In genomic region chr22:21012446-21013407, GRCh38 we compare ENCODE assay signal across 17 cellular contexts. TPM values are rescaled to one million over a fixed set of nuclear protein-coding genes. Genes with fewer than 3 reads are reported as not detected.
DNase-seq lines count a peak whose midpoint lies in the region; ATAC-seq and TF ChIP-seq lines count a peak whose summit lies in the region.
"Had no signal": no experiment of that assay in that cellular context is flagged by ENCODE, and none has a peak within 500 bp of the region (broad histone marks: within the 10 kb centered on the region; RNA-seq: fewer than 3 reads in every experiment).

No MANE protein-coding gene starts in this region.

- intact Hi-C loops in OCI-LY7 (cut with micrococcal nuclease; ENCODE audit: unreplicated experiment) = no loop called here

- H3K9ac ChIP-seq in endocrine pancreas (ENCODE audit: control insufficient read depth, insufficient read depth, low read length) = peak overlapping the region; percentile 7

- peaks cover 27% of the 10 kb centered on the region for H3K4me1 Mint-ChIP-seq in activated T-cell treated with anti-CD3 and anti-CD28 coated beads, Interleukin-2, amount 50 U/mL, for 4 hours (ENCODE audit: low read depth)
- peaks cover 14% of the 10 kb centered on the region for H3K4me1 Mint-ChIP-seq in progenitor cell of endocrine pancreas (ENCODE audit: low read depth)
- peaks cover 33% of the 10 kb centered on the region for H3K4me1 Mint-ChIP-seq in osteocyte (ENCODE audit: unreplicated experiment)

- no peaks in the 10 kb centered on the region for H3K9me2 ChIP-seq in OCI-LY7 (ENCODE audit: insufficient read depth, low read length)

- H2AFZ ChIP-seq in OCI-LY7 (ENCODE audit: low read length) = no peak overlapping the region

- peak overlapping the region; percentile 77; the same call in 1 of the 2 replicates for H3K4me2 ChIP-seq in OCI-LY7 (ENCODE audit: low read length)

- no peaks in the 10 kb centered on the region for H3K9me3 ChIP-seq in OCI-LY7 (ENCODE audit: low read length)
- H3K9me3 ChIP-seq in endocrine pancreas (ENCODE audit: control insufficient read depth, low read length) = no peaks in the 10 kb centered on the region

- H3K4me1 ChIP-seq in OCI-LY7 (ENCODE audit: insufficient read depth, low read length, poor library complexity, severe bottlenecking) (peaks cover 15% of the 10 kb centered on the region), endocrine pancreas (ENCODE audit: control insufficient read depth, insufficient read depth, low read length) (no peaks in the 10 kb centered on the region)

- no peaks in the 10 kb centered on the region for H3K79me2 ChIP-seq in OCI-LY7 (ENCODE audit: insufficient read depth, low read depth, low read length)

- no peak overlapping the region for H3K27ac ChIP-seq in OCI-LY7 (ENCODE audit: low read depth, low read length, poor library complexity, severe bottlenecking)

- no TSS peak for BruUV-seq in OCI-LY7 (replicated peaks; lab: Mats Ljungman, UMichigan)

- TF ChIP-seq CTCF in OCI-LY7 (conservative IDR thresholded peaks at IDR 0.05; ENCODE audit: low read length) = no peak
- TF ChIP-seq CTCF in progenitor cell of endocrine pancreas (IDR thresholded peaks at IDR 0.05; ENCODE audit: unreplicated experiment) = no peak
- no peak for TF ChIP-seq CTCF in osteocyte (IDR thresholded peaks at IDR 0.05)

- CTCF ChIA-PET in OCI-LY7 (lab: Charles Lee; ENCODE audit: unreplicated experiment) = interaction anchor here (1.5 kb wide), 1 partner anchor 9 kb away, joined by 6 read pairs; no protein-coding TSS in a partner anchor

- H3K4me3 Mint-ChIP-seq in activated T-cell treated with anti-CD3 and anti-CD28 coated beads, Interleukin-2, amount 50 U/mL, for 4 hours = peak overlapping the region; percentile 68
- H3K4me3 Mint-ChIP-seq in progenitor cell of endocrine pancreas (ENCODE audit: low read depth) (peak overlapping the region; percentile 72), osteocyte (ENCODE audit: unreplicated experiment) (no peak overlapping the region)

- no peaks in the 10 kb centered on the region for H4K20me1 ChIP-seq in OCI-LY7 (ENCODE audit: insufficient read depth, low read length)

- no peak for ATAC-seq in activated T-cell treated with anti-CD3 and anti-CD28 coated beads, Interleukin-2, amount 50 U/mL, for 4 hours
- no peak for ATAC-seq in HG03378 (IDR thresholded peaks at IDR 0.05; ENCODE audit: unreplicated experiment)

- H3K4me3 ChIP-seq in OCI-LY7 (ENCODE audit: low read depth, low read length, poor library complexity, severe bottlenecking) = no peak overlapping the region
- peak overlapping the region; percentile 10 for H3K4me3 ChIP-seq in endocrine pancreas (ENCODE audit: control insufficient read depth, insufficient read depth, low read length)
- H3K4me3 ChIP-seq: GM12878 had no signal

- no peak overlapping the region for H3K27ac Mint-ChIP-seq in progenitor cell of endocrine pancreas
- H3K27ac Mint-ChIP-seq in osteocyte (ENCODE audit: unreplicated experiment) = no peak overlapping the region

- H3K27me3 Mint-ChIP-seq in activated T-cell treated with anti-CD3 and anti-CD28 coated beads, Interleukin-2, amount 50 U/mL, for 4 hours (ENCODE audit: low read depth) = no peaks in the 10 kb centered on the region
- no peaks in the 10 kb centered on the region for H3K27me3 Mint-ChIP-seq in progenitor cell of endocrine pancreas
- H3K27me3 Mint-ChIP-seq in osteocyte (ENCODE audit: unreplicated experiment) = no peaks in the 10 kb centered on the region

- H3K36me3 ChIP-seq in OCI-LY7 (ENCODE audit: insufficient read depth, low read length) (no peaks in the 10 kb centered on the region), endocrine pancreas (ENCODE audit: control insufficient read depth, insufficient read depth, low read length) (peaks cover 2% of the 10 kb centered on the region)

- no peaks in the 10 kb centered on the region for H3K9me3 Mint-ChIP-seq in activated T-cell treated with anti-CD3 and anti-CD28 coated beads, Interleukin-2, amount 50 U/mL, for 4 hours
- H3K9me3 Mint-ChIP-seq in progenitor cell of endocrine pancreas (ENCODE audit: low read depth) (no peaks in the 10 kb centered on the region), osteocyte (ENCODE audit: unreplicated experiment) (no peaks in the 10 kb centered on the region)

- no peaks in the 10 kb centered on the region for H3K27me3 ChIP-seq in endocrine pancreas (ENCODE audit: control insufficient read depth, insufficient read depth, low read length)

- POLR2A ChIA-PET in OCI-LY7 (lab: Charles Lee) = interaction anchor here (0.9 kb wide), 1 partner anchor 10 kb away, joined by 4 read pairs; no protein-coding TSS in a partner anchor

- no peaks in the 10 kb centered on the region for H3K36me3 Mint-ChIP-seq in activated T-cell treated with anti-CD3 and anti-CD28 coated beads, Interleukin-2, amount 50 U/mL, for 4 hours (ENCODE audit: insufficient read depth)
- H3K36me3 Mint-ChIP-seq in progenitor cell of endocrine pancreas (ENCODE audit: insufficient read depth) (no peaks in the 10 kb centered on the region), osteocyte (ENCODE audit: unreplicated experiment) (no peaks in the 10 kb centered on the region)

- no peak for DNase-seq in activated T-cell treated with anti-CD3 and anti-CD28 coated beads, Interleukin-2, amount 50 U/mL, for 4 hours
- DNase-seq in activated T-cell treated with anti-CD3 and anti-CD28 coated beads, Interleukin-2, amount 50 U/mL, for 48 hours = no peak
- DNase-seq in OCI-LY7 (ENCODE audit: low spot score) (no peak), progenitor cell of endocrine pancreas (ENCODE audit: low spot score, unreplicated experiment) (no peak), osteocyte (ENCODE audit: extremely low spot score, unreplicated experiment) (no peak), SK-N-DZ (ENCODE audit: low spot score) (no peak)
- DNase-seq: activated CD4-positive, alpha-beta T cell treated with anti-CD3 and anti-CD28 coated beads for 1 hour; activated effector memory CD4-positive, alpha-beta T cell treated with Interleukin-2 at 50 U/mL for 16 hours; DND-41; erythroblast; stimulated activated CD4-positive, alpha-beta T cell treated with anti-CD3 and anti-CD28 coated beads, Interleukin-1b, Interleukin-23, amount 100 ng/mL, for 48 hours had no signal

RNA-seq across cellular contexts. Expression of gene P2RX6, which starts 2.2 kb away (rescaled TPM):
- total RNA-seq in activated T-cell treated with anti-CD3 and anti-CD28 coated beads, Interleukin-2, amount 50 U/mL, for 4 hours = under 1 TPM in 1 of 3 donors, not detected in 2; 0.13 TPM
- total RNA-seq in OCI-LY7 (2014; rRNA removed; shearing (Covaris generic)) = 0.06 TPM in 1 of 2 replicates, not detected in the other
- total RNA-seq in OCI-LY7 (2022) (0.30 and 0.32 TPM in 2 replicates), progenitor cell of endocrine pancreas (0.36 and 0.57 TPM in 2 replicates), osteocyte (2.6 and 3.5 TPM in 2 replicates)
- polyA plus RNA-seq in SK-N-DZ (2014; cell fraction: cytosol; rRNA removed) = 0.71 and 0.73 TPM in 2 replicates
- polyA plus RNA-seq in SK-N-DZ (2014; cell fraction: nucleus; rRNA removed) = 5.6 and 7.9 TPM in 2 replicates

RNA-seq across cellular contexts. Expression of gene THAP7, which starts 10.8 kb away (rescaled TPM):
- total RNA-seq in activated T-cell treated with anti-CD3 and anti-CD28 coated beads, Interleukin-2, amount 50 U/mL, for 4 hours = 10 to 100 TPM; 53.6 to 55.0 (median 53.6) TPM
- total RNA-seq in OCI-LY7 (2014; rRNA removed; shearing (Covaris generic)) = 60.4 and 73.0 TPM in 2 replicates
- 35.8 and 36.3 TPM in 2 replicates for total RNA-seq in OCI-LY7 (2022)
- 17.6 and 20.2 TPM in 2 replicates for total RNA-seq in progenitor cell of endocrine pancreas
- total RNA-seq in osteocyte = 24.8 and 27.0 TPM in 2 replicates
- polyA plus RNA-seq in SK-N-DZ (2014; cell fraction: cytosol; rRNA removed) = 45.0 and 48.4 TPM in 2 replicates
- 81.3 and 92.9 TPM in 2 replicates for polyA plus RNA-seq in SK-N-DZ (2014; cell fraction: nucleus; rRNA removed)

RNA-seq across cellular contexts. Expression of gene SLC7A4, which starts 19.6 kb away (rescaled TPM):
- total RNA-seq in activated T-cell treated with anti-CD3 and anti-CD28 coated beads, Interleukin-2, amount 50 U/mL, for 4 hours = under 1 TPM in 2 of 3 donors, not detected in 1; 0.10 to 0.13 TPM
- not detected in 2 replicates for total RNA-seq in OCI-LY7 (2014; rRNA removed; shearing (Covaris generic))
- total RNA-seq in OCI-LY7 (2022) (not detected in 2 replicates), progenitor cell of endocrine pancreas (1.1 and 1.3 TPM in 2 replicates), osteocyte (not detected in 2 replicates)
- 0.29 TPM in 1 of 2 replicates, not detected in the other for polyA plus RNA-seq in SK-N-DZ (2014; cell fraction: cytosol; rRNA removed)
- 0.09 and 0.19 TPM in 2 replicates for polyA plus RNA-seq in SK-N-DZ (2014; cell fraction: nucleus; rRNA removed)

RNA-seq across cellular contexts. Expression of gene LZTR1, which starts 30.6 kb away (rescaled TPM):
- 10 to 100 TPM; 82.4 to 96.6 (median 84.7) TPM for total RNA-seq in activated T-cell treated with anti-CD3 and anti-CD28 coated beads, Interleukin-2, amount 50 U/mL, for 4 hours
- total RNA-seq in OCI-LY7 (2014; rRNA removed; shearing (Covaris generic)) = 46.8 and 48.3 TPM in 2 replicates
- total RNA-seq in OCI-LY7 (2022) (54.9 and 61.8 TPM in 2 replicates), progenitor cell of endocrine pancreas (91.6 and 93.8 TPM in 2 replicates), osteocyte (89.4 and 91.5 TPM in 2 replicates)
- polyA plus RNA-seq in SK-N-DZ (2014; cell fraction: cytosol; rRNA removed) = 27.2 and 32.2 TPM in 2 replicates
- polyA plus RNA-seq in SK-N-DZ (2014; cell fraction: nucleus; rRNA removed) = 300 and 350 TPM in 2 replicates

RNA-seq across cellular contexts. Expression of gene LRRC74B, which starts 33.0 kb away (rescaled TPM):
- not detected for total RNA-seq in activated T-cell treated with anti-CD3 and anti-CD28 coated beads, Interleukin-2, amount 50 U/mL, for 4 hours
- not detected in 2 replicates for total RNA-seq in OCI-LY7 (2014; rRNA removed; shearing (Covaris generic))
- not detected in 2 replicates for total RNA-seq in OCI-LY7 (2022)
- 0.40 and 0.72 TPM in 2 replicates for total RNA-seq in progenitor cell of endocrine pancreas
- not detected in 2 replicates for total RNA-seq in osteocyte
- polyA plus RNA-seq in SK-N-DZ (2014; cell fraction: cytosol; rRNA removed) = 0.06 TPM in 1 of 2 replicates, not detected in the other
- polyA plus RNA-seq in SK-N-DZ (2014; cell fraction: nucleus; rRNA removed) = not detected in 2 replicates
- total RNA-seq: GM12878, liver, posterior vena cava had no signal
- polyA plus RNA-seq: AG04450, GM12878, liver had no signal
